In genomic region chr13:30832845-30833332, GRCh38 we compare ENCODE assay signal across 9 cellular contexts.
DNase-seq lines count a peak whose midpoint lies in the region; ATAC-seq, FAIRE-seq and TF ChIP-seq lines count a peak whose summit lies in the region.
"Had no signal": no experiment of that assay in that cellular context is flagged by ENCODE, and none has a peak within 500 bp of the region (broad histone marks: within the 10 kb centered on the region; RNA-seq: fewer than 3 reads in every experiment).

No MANE protein-coding gene starts in this region.

- H3K27ac ChIP-seq in HEK293 (ENCODE audit: extremely low read depth, low read depth, low read length) (peak overlapping the region; percentile 49), upper lobe of right lung (no peak overlapping the region)

- TF ChIP-seq POLR2A in GM12892 (IDR thresholded peaks at IDR 0.05; ENCODE audit: low read depth, low read length), result no peak

- FAIRE-seq in GM12892 (lab: Jason Lieb, UNC), result no peak

- peaks cover 13% of the 10 kb centered on the region for H3K27me3 Mint-ChIP-seq in activated T-cell treated with anti-CD3 and anti-CD28 coated beads, Interleukin-2, amount 50 U/mL, for 72 hours (ENCODE audit: low read depth)

- peaks cover 22% of the 10 kb centered on the region for H3K4me1 Mint-ChIP-seq in activated T-cell treated with anti-CD3 and anti-CD28 coated beads, Interleukin-2, amount 50 U/mL, for 72 hours (ENCODE audit: low read depth)
- H3K4me1 Mint-ChIP-seq: central memory CD8-positive, alpha-beta T cell had no signal

- H3K36me3 Mint-ChIP-seq in activated T-cell treated with anti-CD3 and anti-CD28 coated beads, Interleukin-2, amount 50 U/mL, for 72 hours (ENCODE audit: insufficient read depth in 2 of 2), result no peaks in the 10 kb centered on the region

- H3K4me3 Mint-ChIP-seq in activated T-cell treated with anti-CD3 and anti-CD28 coated beads, Interleukin-2, amount 50 U/mL, for 72 hours, result peak overlapping the region; percentile 41 to 63
- H3K4me3 Mint-ChIP-seq: central memory CD8-positive, alpha-beta T cell had no signal

- peak; percentile 97 for ATAC-seq in activated T-cell treated with anti-CD3 and anti-CD28 coated beads, Interleukin-2, amount 50 U/mL, for 72 hours (replicated peaks in 1 of 2)
- ATAC-seq in left lobe of liver (peak; percentile 30), upper lobe of right lung (peak; percentile 31), HG03108 (IDR thresholded peaks at IDR 0.05; ENCODE audit: unreplicated experiment) (no peak), HG03196 (IDR thresholded peaks at IDR 0.05; ENCODE audit: unreplicated experiment) (no peak)

- H3K9me3 ChIP-seq in HEK293 (ENCODE audit: control insufficient read depth, insufficient read depth, low read depth, low read length) (no peaks in the 10 kb centered on the region), upper lobe of right lung (no peaks in the 10 kb centered on the region)

- POLR2A ChIA-PET in HEK293 (lab: Yijun Ruan, JAX), result no interaction called here

- no peaks in the 10 kb centered on the region for H3K36me3 ChIP-seq in HEK293 (ENCODE audit: control insufficient read depth in 2 of 2, insufficient read depth in 1 of 2, low read length in 2 of 2)
- H3K36me3 ChIP-seq in upper lobe of right lung, result no peaks in the 10 kb centered on the region

- no peaks in the 10 kb centered on the region for H3K9me3 Mint-ChIP-seq in activated T-cell treated with anti-CD3 and anti-CD28 coated beads, Interleukin-2, amount 50 U/mL, for 72 hours
- H3K9me3 Mint-ChIP-seq: central memory CD8-positive, alpha-beta T cell had no signal

- H3K27ac Mint-ChIP-seq in activated T-cell treated with anti-CD3 and anti-CD28 coated beads, Interleukin-2, amount 50 U/mL, for 72 hours, result no peak overlapping the region

- CTCF ChIA-PET in HEK293 (lab: Yijun Ruan, JAX), result interaction anchor here (0.7 kb wide), 1 partner anchor 60 kb away, joined by 3 read pairs; no protein-coding TSS in a partner anchor

- H3K4me3 ChIP-seq in HEK293 (ENCODE audit: low read depth, low read length), result peak overlapping the region; percentile 16; the same call in 1 of the 2 replicates
- H3K4me3 ChIP-seq in upper lobe of right lung, result no peak overlapping the region

- intact Hi-C loops in upper lobe of right lung (cut with DNase I), result no loop called here

- TF ChIP-seq CTCF in HEK293 (tag by site-specific recombination; IDR thresholded peaks at IDR 0.05), result no peak
- no peak for TF ChIP-seq CTCF in upper lobe of right lung (IDR thresholded peaks at IDR 0.05)

- peaks cover 24% of the 10 kb centered on the region for H3K4me1 ChIP-seq in HEK293 (ENCODE audit: control insufficient read depth, insufficient read depth, low read length)
- H3K4me1 ChIP-seq in upper lobe of right lung, result no peaks in the 10 kb centered on the region

- DNase-seq in NCI-H2227 (lab: John Stamatoyannopoulos, UW; ENCODE audit: unreplicated experiment) (peak; percentile 72), left lobe of liver (ENCODE audit: low spot score) (no peak), upper lobe of right lung (peak; percentile 79), GM12892 (ENCODE audit: insufficient read length) (no peak)
- peak; percentile 80 to 83 for DNase-seq in activated T-cell treated with anti-CD3 and anti-CD28 coated beads, Interleukin-2, amount 50 U/mL, for 72 hours

- no peaks in the 10 kb centered on the region for H3K27me3 ChIP-seq in upper lobe of right lung

TF ChIP-seq in HEK293, 187 proteins besides CTCF, POLR2A, EP300 and RAD21 (continues in another document):
- TF ChIP-seq ZSCAN23 (tag by site-specific recombination; IDR thresholded peaks at IDR 0.05), result no peak
- TF ChIP-seq ZNF423 (tag by site-specific recombination; IDR thresholded peaks at IDR 0.05), result peak; percentile 76
- 0 out of 2 replicates have a peak, but pooled peaks have one; percentile 42 for TF ChIP-seq TSHZ1 (tag by site-specific recombination; IDR thresholded peaks at IDR 0.05; ENCODE audit: borderline replicate concordance)
- TF ChIP-seq ZNF398 (tag by site-specific recombination; IDR thresholded peaks at IDR 0.05), result 0 out of 2 replicates have a peak, but pooled peaks have one; percentile 39
- TF ChIP-seq ZIC2 (tag by site-specific recombination; IDR thresholded peaks at IDR 0.05), result peak; percentile 97
- TF ChIP-seq ZBTB10 (tag by site-specific recombination; IDR thresholded peaks at IDR 0.05), result no peak
- TF ChIP-seq ZNF146 (tag by site-specific recombination; IDR thresholded peaks at IDR 0.05), result no peak
- peak; percentile 70 for TF ChIP-seq PRDM4 (tag by site-specific recombination; IDR thresholded peaks at IDR 0.05)
- peak; percentile 80; the same call in 1 of the 2 replicates for TF ChIP-seq BCL11B (tag by site-specific recombination; IDR thresholded peaks at IDR 0.05; ENCODE audit: low read depth)
- peak; percentile 35; the same call in 1 of the 2 replicates for TF ChIP-seq ZFHX2 (tag by site-specific recombination; conservative IDR thresholded peaks at IDR 0.05)

Comparison
In these comparisons a context has a peak if more than half of its experiments do, and no peak if none do; other contexts are left out.
1. DNase-seq: peak in NCI-H2227 (single experiment), activated T-cell treated with anti-CD3 and anti-CD28 coated beads, Interleukin-2, amount 50 U/mL, for 72 hours (2 of 2) and upper lobe of right lung (single experiment); none in left lobe of liver (single experiment) and GM12892 (single experiment).
2. ATAC-seq: peak in activated T-cell treated with anti-CD3 and anti-CD28 coated beads, Interleukin-2, amount 50 U/mL, for 72 hours (2 of 2), left lobe of liver (single experiment) and upper lobe of right lung (single experiment); none in HG03108 (single experiment) and HG03196 (single experiment).